ENCODE assay signal across 1 cellular context in the genomic region with DNA sequence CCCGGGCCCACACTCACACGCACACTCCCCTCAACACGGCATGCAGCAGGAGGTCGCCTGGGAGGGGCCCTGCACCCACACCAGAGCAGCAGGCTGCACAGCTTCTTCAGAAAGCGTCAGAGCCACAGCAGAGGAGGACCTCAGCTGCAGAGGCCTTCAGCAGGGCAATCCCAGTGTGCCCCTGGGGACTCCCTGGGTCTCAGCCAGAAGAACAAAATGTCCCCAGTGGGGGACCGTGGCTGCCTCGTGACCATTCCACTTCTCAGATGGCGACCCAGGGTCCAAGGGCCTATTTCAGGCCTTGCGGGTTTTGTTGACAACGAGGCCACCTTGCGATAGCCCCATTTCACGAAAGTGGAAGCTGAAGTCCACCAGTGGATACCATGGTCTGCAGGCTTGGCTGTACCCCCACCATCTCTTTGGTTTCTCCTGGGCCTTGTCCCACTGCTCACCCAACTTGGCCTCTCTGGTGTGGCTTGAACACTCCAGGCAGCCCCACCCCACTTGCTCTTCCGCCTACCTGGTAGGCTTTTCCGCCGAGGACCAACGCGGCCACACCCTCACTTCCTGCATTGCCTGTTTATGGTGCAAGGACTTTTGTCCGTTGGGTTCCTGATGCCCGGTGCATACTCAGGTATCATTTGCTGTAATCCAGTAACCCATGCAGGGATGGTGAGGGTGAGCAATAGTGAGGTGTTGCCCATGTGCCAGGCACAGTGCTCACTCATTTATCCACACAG.
TF ChIP-seq lines count a peak whose summit lies in the region.

No MANE protein-coding gene starts in this region.

TF ChIP-seq in HEK293, 187 proteins besides CTCF, POLR2A, EP300 and RAD21 (continued from another document):
- no peak for TF ChIP-seq ZBTB11 (tag by site-specific recombination; conservative IDR thresholded peaks at IDR 0.05; ENCODE audit: low read depth)
- 0 out of 2 replicates have a peak, but pooled peaks have one; percentile 11 for TF ChIP-seq SP2 (tag by site-specific recombination; IDR thresholded peaks at IDR 0.05)
- no peak for TF ChIP-seq ZNF529 (tag by site-specific recombination; IDR thresholded peaks at IDR 0.05; ENCODE audit: insufficient replicate concordance)
